ENCODE assay signal across 8 cellular contexts in genomic region chr19:6516659-6517291, GRCh38. TPM values are rescaled to one million over a fixed set of nuclear protein-coding genes. Genes with fewer than 3 reads are reported as not detected.
DNase-seq lines count a peak whose midpoint lies in the region; ATAC-seq and TF ChIP-seq lines count a peak whose summit lies in the region.

No MANE protein-coding gene starts in this region.

- in situ Hi-C loops in astrocyte of the cerebellum (cut with HindIII; ENCODE audit: low sequenced_read_pairs), result no loop called here

- no peaks in the 10 kb centered on the region for H3K79me2 ChIP-seq in HCT116 (ENCODE audit: insufficient read depth, low read length)

- TSS peak; percentile 64 for BruUV-seq in HCT116 (replicated peaks; lab: Mats Ljungman, UMichigan)

- H2AFZ ChIP-seq in HCT116 (ENCODE audit: low read depth, low read length, poor library complexity, severe bottlenecking), result peak overlapping the region; percentile 49

- POLR2A ChIA-PET in HCT116 (lab: Charles Lee), result interaction anchor here (0.6 to 2.4 kb wide), 7 partner anchors 14 to 221 kb away, joined by 3 to 21 read pairs (median 3); partner anchors contain the start of genes GPR108, TNFSF9 and TUBB4A

- CTCF ChIA-PET in HCT116 (lab: Charles Lee), result interaction anchor here (0.6 to 2.6 kb wide), 24 partner anchors 9 to 552 kb away, joined by 3 to 19 read pairs (median 4); partner anchors contain the start of genes GPR108, TNFSF9, TUBB4A and ZNF557

- peak overlapping the region; percentile 82 for H3K4me2 ChIP-seq in HCT116 (ENCODE audit: low read length)

- intact Hi-C loops in HCT116 (cut with micrococcal nuclease), result loop anchor here (1.0 to 5.0 kb wide), 5 partner anchors 117 to 347 kb away; no protein-coding TSS in a partner anchor
- intact Hi-C loops in uterus (cut with DNase I; ENCODE audit: low total_unique reads), result no loop called here

- TF ChIP-seq CTCF in HCT116 (IDR thresholded peaks at IDR 0.05 in 2 of 3, conservative IDR thresholded peaks at IDR 0.05 in 1 of 3; ENCODE audit: borderline replicate concordance in 1 of 3, insufficient read depth in 1 of 3, low read depth in 2 of 3, low read length in 2 of 3) (peak; percentile 96 to 99 (median 98)), astrocyte of the cerebellum (IDR thresholded peaks at IDR 0.05; ENCODE audit: low read depth, low read length, missing control alignments) (peak; percentile 95), uterus (IDR thresholded peaks at IDR 0.05) (peak; percentile 90 to 94 (median 90))

- no peak for TF ChIP-seq POLR2A in HCT116 (IDR thresholded peaks at IDR 0.05; ENCODE audit: borderline replicate concordance, extremely low read depth, insufficient read depth, insufficient read length)
- no peak for TF ChIP-seq POLR2A in uterus (IDR thresholded peaks at IDR 0.05)

- H3K36me3 ChIP-seq in HCT116 (ENCODE audit: control insufficient read depth in 1 of 2, insufficient read depth in 2 of 2, low read length in 2 of 2) (no peaks in the 10 kb centered on the region), uterus (no peaks in the 10 kb centered on the region)

- peak; percentile 94 for DNase-seq in Daoy (ENCODE audit: low read depth)
- DNase-seq in HCT116 (ENCODE audit: low read depth, low spot score), result peak; percentile 66
- DNase-seq in NCI-H1105 (lab: John Stamatoyannopoulos, UW), result peak; percentile 58
- DNase-seq in T-helper 9 cell, result peak; percentile 96
- DNase-seq in astrocyte of the cerebellum (ENCODE audit: low read depth), result peak; percentile 69
- DNase-seq in hippocampal formation (lab: John Stamatoyannopoulos, UW), result peak; percentile 83 to 84
- DNase-seq in renal cortical epithelial cell (ENCODE audit: low read depth), result peak; percentile 53
- peak; percentile 73 to 77 for DNase-seq in uterus

- H3K9me3 ChIP-seq in HCT116 (ENCODE audit: control insufficient read depth in 1 of 2, insufficient read depth in 1 of 2, low read depth in 1 of 2, low read length in 2 of 2) (no peaks in the 10 kb centered on the region), uterus (no peaks in the 10 kb centered on the region)

- H3K9me2 ChIP-seq in HCT116 (ENCODE audit: insufficient read depth), result no peaks in the 10 kb centered on the region

- H4K20me1 ChIP-seq in HCT116 (ENCODE audit: insufficient read depth), result no peaks in the 10 kb centered on the region

- RAD21 ChIA-PET in HCT116 (lab: Charles Lee; ENCODE audit: low non-redundant PET in 1 of 2, low total read pairs in 2 of 2, uncharacterized antibody in 2 of 2, unreplicated experiment in 2 of 2), result interaction anchor here (0.6 to 1.6 kb wide), 8 partner anchors 12 to 347 kb away, joined by 3 to 9 read pairs (median 4); partner anchors contain the start of gene SLC25A23 (in 1 of the 2)

- peaks cover 10 to 33% of the 10 kb centered on the region in 2 experiments; a peak in 3 of 4 replicates for H3K4me1 ChIP-seq in HCT116 (ENCODE audit: control insufficient read depth in 1 of 2, insufficient read depth in 2 of 2, low read length in 2 of 2)
- no peaks in the 10 kb centered on the region for H3K4me1 ChIP-seq in uterus

- peak; percentile 84 for ATAC-seq in HCT116

- H3K9ac ChIP-seq in HCT116 (ENCODE audit: low read length), result peak overlapping the region; percentile 64

- H3K27ac ChIP-seq in HCT116 (ENCODE audit: low read depth, low read length) (peak overlapping the region; percentile 70), uterus (peak overlapping the region; percentile 61 to 64)

- no peaks in the 10 kb centered on the region for H3K27me3 ChIP-seq in HCT116 (ENCODE audit: insufficient read depth, low read length)
- no peaks in the 10 kb centered on the region for H3K27me3 ChIP-seq in uterus

- H3K4me3 ChIP-seq in HCT116 (replicated peaks in 1 of 2; ENCODE audit: low read depth in 1 of 2, low read length in 2 of 2) (peak overlapping the region; percentile 62 to 70), astrocyte of the cerebellum (ENCODE audit: low read depth, low read length) (peak overlapping the region; percentile 62), uterus (peak overlapping the region; percentile 26 to 46)

- peak; percentile 99 for TF ChIP-seq RAD21 in HCT116 (IDR thresholded peaks at IDR 0.05; ENCODE audit: low read depth)

TF ChIP-seq in HCT116, 20 proteins besides CTCF, POLR2A, EP300 and RAD21:
- TF ChIP-seq ELF1 (IDR thresholded peaks at IDR 0.05; ENCODE audit: borderline replicate concordance, low read depth) (no peak), TCF7L2 (IDR thresholded peaks at IDR 0.05; ENCODE audit: borderline replicate concordance, extremely low read depth, insufficient read depth, insufficient read length) (no peak), MAX (IDR thresholded peaks at IDR 0.05) (peak; percentile 10; the same call in 1 of the 2 replicates), CBX3 (IDR thresholded peaks at IDR 0.05; ENCODE audit: low read depth) (peak; percentile 11; the same call in 1 of the 2 replicates), EGR1 (IDR thresholded peaks at IDR 0.05; ENCODE audit: low read depth) (no peak), JUND (IDR thresholded peaks at IDR 0.05) (no peak), YY1 (IDR thresholded peaks at IDR 0.05; ENCODE audit: extremely low read depth, insufficient replicate concordance, low read depth, low read length) (peak; percentile 30), SRF (IDR thresholded peaks at IDR 0.05; ENCODE audit: low read depth) (no peak)

RNA-seq across cellular contexts. Expression of gene TNFSF9, which starts 14.1 kb away (rescaled TPM):
- 12.0 and 13.8 TPM in 2 replicates for total RNA-seq in Daoy (2014; rRNA removed; shearing (Covaris generic))
- total RNA-seq in HCT116 (2021; ENCODE audit: unreplicated experiment) (25.1 TPM), renal cortical epithelial cell (7.4 and 30.9 TPM in 2 replicates), uterus (under 1 TPM in 1 of 4 donors, not detected in 3; 0.28 TPM)
- 26.8 and 35.8 TPM in 2 replicates for polyA plus RNA-seq in HCT116 (2012)

RNA-seq across cellular contexts. Expression of gene TUBB4A, which starts 14.7 kb away (rescaled TPM):
- 0.17 and 0.65 TPM in 2 replicates for total RNA-seq in Daoy (2014; rRNA removed; shearing (Covaris generic))
- 32.5 TPM for total RNA-seq in HCT116 (2021; ENCODE audit: unreplicated experiment)
- 20.8 and 24.5 TPM in 2 replicates for polyA plus RNA-seq in HCT116 (2012)
- total RNA-seq in renal cortical epithelial cell, result 0.87 and 6.8 TPM in 2 replicates
- total RNA-seq in uterus, result 1 to 10 TPM in 2 of 4 donors, not detected in 2; 2.3 to 4.4 TPM

RNA-seq across cellular contexts. Expression of gene DENND1C, which starts 35.2 kb away (rescaled TPM):
- total RNA-seq in Daoy (2014; rRNA removed; shearing (Covaris generic)), result not detected in 2 replicates
- total RNA-seq in HCT116 (2021; ENCODE audit: unreplicated experiment) (0.54 TPM), renal cortical epithelial cell (0.20 and 0.52 TPM in 2 replicates), uterus (1 to 10 TPM in 2 of 4 donors, not detected in 2; 1.4 to 2.1 TPM)
- polyA plus RNA-seq in HCT116 (2012), result 18.3 and 22.6 TPM in 2 replicates

RNA-seq across cellular contexts. Expression of gene CRB3, which starts 52.7 kb away (rescaled TPM):
- not detected in 2 replicates for total RNA-seq in Daoy (2014; rRNA removed; shearing (Covaris generic))
- total RNA-seq in HCT116 (2021; ENCODE audit: unreplicated experiment) (40.5 TPM), renal cortical epithelial cell (57.4 and 121 TPM in 2 replicates), uterus (10 to 100 TPM in 1 of 4 donors, not detected in 3; 10.2 TPM)
- 47.9 and 49.7 TPM in 2 replicates for polyA plus RNA-seq in HCT116 (2012)

RNA-seq across cellular contexts. Expression of gene SLC25A23, which starts 57.2 kb away (rescaled TPM):
- 18.1 and 23.1 TPM in 2 replicates for total RNA-seq in Daoy (2014; rRNA removed; shearing (Covaris generic))
- total RNA-seq in HCT116 (2021; ENCODE audit: unreplicated experiment) (89.5 TPM), renal cortical epithelial cell (53.0 and 161 TPM in 2 replicates), uterus (10 to 100 TPM; 13.8 to 69.1 (median 36.5) TPM)
- polyA plus RNA-seq in HCT116 (2012), result 78.8 and 79.0 TPM in 2 replicates

Comparison
In these comparisons a context has a peak if more than half of its experiments do, and no peak if none do; other contexts are left out.
1. Peak in every context shown above with its lines: DNase-seq, ATAC-seq, H3K4me3 ChIP-seq and H3K27ac ChIP-seq.